8 cellular contexts compared by ENCODE assay signal in genomic region chr12:74538491-74539258, GRCh38. TPM values are rescaled to one million over a fixed set of nuclear protein-coding genes. Genes with fewer than 3 reads are reported as not detected.
A peak's percentile ranks its signal among the peaks of the same experiment; 100 is the strongest.
DNase-seq lines count a peak whose midpoint lies in the region; ATAC-seq and TF ChIP-seq lines count a peak whose summit lies in the region.

No MANE protein-coding gene starts in this region.

- H3K4me2 ChIP-seq in BLaER1 treated with 17β-estradiol and CSF1 and Interleukin-3, amounts not matched to agents 10 nM and 100 nM = peak overlapping the region; percentile 80 to 99 (median 95)

- H3K4me3 ChIP-seq in BLaER1 treated with 17β-estradiol and CSF1 and Interleukin-3, amounts not matched to agents 10 nM and 100 nM = peak overlapping the region; percentile 68 to 93 (median 90)
- H3K4me3 ChIP-seq in LNCaP clone FGC (ENCODE audit: low read depth, low read length) (peak overlapping the region; percentile 94), retinal pigment epithelial cell (ENCODE audit: low read length) (peak overlapping the region; percentile 78)

- peaks cover 0 to 27% (median 11%) of the 10 kb centered on the region in 11 experiments; a peak in 9 of 22 replicates for H3K9me3 ChIP-seq in BLaER1 treated with 17β-estradiol and CSF1 and Interleukin-3, amounts not matched to agents 10 nM and 100 nM (replicated peaks in 1 of 11)

- DNase-seq in LNCaP clone FGC (ENCODE audit: low read depth) (no peak), Right ventricle myocardium superior (peak; percentile 13), retinal pigment epithelial cell (ENCODE audit: low read depth) (no peak), medulla oblongata (ENCODE audit: extremely low spot score) (no peak), NCI-H2107 treated with DMSO at 0.1 percent for 48 hours (lab: John Stamatoyannopoulos, UW; ENCODE audit: unreplicated experiment) (no peak)
- DNase-seq in activated effector memory CD4-positive, alpha-beta T cell treated with Interleukin-2 at 50 U/mL for 16 hours = peak; percentile 23

- no peaks in the 10 kb centered on the region for H3K27me3 ChIP-seq in BLaER1 treated with 17β-estradiol and CSF1 and Interleukin-3, amounts not matched to agents 10 nM and 100 nM

- intact Hi-C loops in Right ventricle myocardium superior (cut with DNase I) = no loop called here

- TF ChIP-seq CTCF in LNCaP clone FGC (IDR thresholded peaks at IDR 0.05; ENCODE audit: control insufficient read depth, extremely low read depth, insufficient read depth) (0 out of 2 replicates have a peak, but pooled peaks have one; percentile 2), retinal pigment epithelial cell (conservative IDR thresholded peaks at IDR 0.05; ENCODE audit: low read depth, low read length) (no peak)

- H3K9ac ChIP-seq in BLaER1 treated with 17β-estradiol and CSF1 and Interleukin-3, amounts not matched to agents 10 nM and 100 nM = peak overlapping the region; percentile 93 to 98 (median 96)

- H3K36me3 ChIP-seq in BLaER1 treated with 17β-estradiol and CSF1 and Interleukin-3, amounts not matched to agents 10 nM and 100 nM = peaks cover 22 to 48% (median 36%) of the 10 kb centered on the region in 11 experiments; a peak in 21 of 22 replicates

- H3K27ac ChIP-seq in BLaER1 treated with 17β-estradiol and CSF1 and Interleukin-3, amounts not matched to agents 10 nM and 100 nM = peak overlapping the region; percentile 93 to 99 (median 96)

- peak; percentile 23 for ATAC-seq in GM19455 (IDR thresholded peaks at IDR 0.05; ENCODE audit: unreplicated experiment)
- ATAC-seq in Right ventricle myocardium superior (ENCODE audit: poor library complexity) = peak; percentile 19

- peaks cover 33 to 51% (median 47%) of the 10 kb centered on the region in 11 experiments for H4K20me1 ChIP-seq in BLaER1 treated with 17β-estradiol and CSF1 and Interleukin-3, amounts not matched to agents 10 nM and 100 nM

- H3K4me1 ChIP-seq in BLaER1 treated with 17β-estradiol and CSF1 and Interleukin-3, amounts not matched to agents 10 nM and 100 nM = peaks cover 30 to 49% (median 33%) of the 10 kb centered on the region in 10 experiments

RNA-seq across cellular contexts. Expression of gene ATXN7L3B, which starts 1.0 kb away (rescaled TPM):
- 23.2 TPM for total RNA-seq in Right ventricle myocardium superior

Comparison
In these comparisons a context has a peak if more than half of its experiments do, and no peak if none do; other contexts are left out.
1. DNase-seq: peak in activated effector memory CD4-positive, alpha-beta T cell treated with Interleukin-2 at 50 U/mL for 16 hours (single experiment) and Right ventricle myocardium superior (single experiment); none in LNCaP clone FGC (single experiment), retinal pigment epithelial cell (single experiment), medulla oblongata (single experiment) and NCI-H2107 treated with DMSO at 0.1 percent for 48 hours (single experiment).
2. Peak in every context shown above with its lines, with median percentiles within 50 percentile points of each other: H3K4me3 ChIP-seq.